Comparison of ENCODE assay signal across 9 cellular contexts in genomic region chr12:1531160-1531653, GRCh38.
DNase-seq lines count a peak whose midpoint lies in the region; TF ChIP-seq lines count a peak whose summit lies in the region.
"Had no signal": no experiment of that assay in that cellular context is flagged by ENCODE, and none has a peak within 500 bp of the region (broad histone marks: within the 10 kb centered on the region; RNA-seq: fewer than 3 reads in every experiment).

No MANE protein-coding gene starts in this region.

- no peaks in the 10 kb centered on the region for H3K36me3 Mint-ChIP-seq in activated T-helper 2 cell treated with anti-CD3 and anti-CD28 coated beads, Interferon-gamma antibody, Interleukin-2, Interleukin-4, amounts not matched to agents 10 μg/mL and 5 μg/mL and 100 μg/mL, durations not matched to agents 14 hours and 24 hours and 36 hours (ENCODE audit: low read depth)

- peak overlapping the region in 3 of 5 donors; percentile 8 to 60 (median 44) for H3K27ac ChIP-seq in stomach
- H3K27ac ChIP-seq: 22Rv1 had no signal

- intact Hi-C loops in activated T-helper 2 cell treated with anti-CD3 and anti-CD28 coated beads, Interferon-gamma antibody, Interleukin-2, Interleukin-4, amounts not matched to agents 10 μg/mL and 5 μg/mL and 100 μg/mL, durations not matched to agents 14 hours and 24 hours and 36 hours (cut with micrococcal nuclease) = loop anchor here (5.0 kb wide), 2 partner anchors 61 to 414 kb away; partner anchors contain the start of gene FBXL14
- intact Hi-C loops in stomach (cut with DNase I; ENCODE audit: low total_unique reads) = no loop called here

- no peak for TF ChIP-seq EP300 in stomach (IDR thresholded peaks at IDR 0.05)

- H3K4me1 Mint-ChIP-seq in activated T-helper 2 cell treated with anti-CD3 and anti-CD28 coated beads, Interferon-gamma antibody, Interleukin-2, Interleukin-4, amounts not matched to agents 10 μg/mL and 5 μg/mL and 100 μg/mL, durations not matched to agents 14 hours and 24 hours and 36 hours (ENCODE audit: low read depth) = peaks cover 28% of the 10 kb centered on the region

- no peak overlapping the region for H3K27ac Mint-ChIP-seq in activated T-helper 2 cell treated with anti-CD3 and anti-CD28 coated beads, Interferon-gamma antibody, Interleukin-2, Interleukin-4, amounts not matched to agents 10 μg/mL and 5 μg/mL and 100 μg/mL, durations not matched to agents 14 hours and 24 hours and 36 hours

- H3K4me3 Mint-ChIP-seq in activated T-helper 2 cell treated with anti-CD3 and anti-CD28 coated beads, Interferon-gamma antibody, Interleukin-2, Interleukin-4, amounts not matched to agents 10 μg/mL and 5 μg/mL and 100 μg/mL, durations not matched to agents 14 hours and 24 hours and 36 hours (ENCODE audit: low read depth) = peak overlapping the region; percentile 48

- H3K4me1 ChIP-seq in stomach = peaks cover 13 to 37% (median 27%) of the 10 kb centered on the region in 4 donors

- no peaks in the 10 kb centered on the region for H3K9me3 Mint-ChIP-seq in activated T-helper 2 cell treated with anti-CD3 and anti-CD28 coated beads, Interferon-gamma antibody, Interleukin-2, Interleukin-4, amounts not matched to agents 10 μg/mL and 5 μg/mL and 100 μg/mL, durations not matched to agents 14 hours and 24 hours and 36 hours

- H3K36me3 ChIP-seq in stomach = no peaks in the 10 kb centered on the region

- peaks cover 0 to 93% (median 46%) of the 10 kb centered on the region in 3 donors for H3K27me3 ChIP-seq in stomach

- TF ChIP-seq POLR2A in stomach (IDR thresholded peaks at IDR 0.05) = no peak

- DNase-seq in DMS 273 (lab: John Stamatoyannopoulos, UW; ENCODE audit: unreplicated experiment) (peak; percentile 56), DMS 273 treated with DMSO at 0.1 percent for 48 hours (lab: John Stamatoyannopoulos, UW) (no peak), iPS-NIHi7 (ENCODE audit: extremely low spot score) (peak; percentile 48), stomach (no peak), HuH-7.5 (ENCODE audit: low spot score) (no peak), SW 1271 (lab: John Stamatoyannopoulos, UW) (no peak), T-helper 9 cell (no peak)
- no peak for DNase-seq in activated T-helper 2 cell treated with anti-CD3 and anti-CD28 coated beads, Interferon-gamma antibody, Interleukin-2, Interleukin-4, amounts not matched to agents 10 μg/mL and 5 μg/mL and 100 μg/mL, durations not matched to agents 14 hours and 24 hours and 36 hours (ENCODE audit: low spot score)

- 1 to 4% (median 2%) methylated on average over 7 to 56 of the region's 56 CpGs for whole genome bisulfite sequencing in stomach, 5 donors

- peaks cover 61% of the 10 kb centered on the region for H3K27me3 Mint-ChIP-seq in activated T-helper 2 cell treated with anti-CD3 and anti-CD28 coated beads, Interferon-gamma antibody, Interleukin-2, Interleukin-4, amounts not matched to agents 10 μg/mL and 5 μg/mL and 100 μg/mL, durations not matched to agents 14 hours and 24 hours and 36 hours (ENCODE audit: low read depth)

- H3K9me3 ChIP-seq in stomach = no peaks in the 10 kb centered on the region

- peak overlapping the region; percentile 52 to 71 (median 66) for H3K4me3 ChIP-seq in stomach

- TF ChIP-seq CTCF in stomach (IDR thresholded peaks at IDR 0.05) = no peak

Comparison
In these comparisons a context has a peak if more than half of its experiments do, and no peak if none do; other contexts are left out.
1. DNase-seq: peak in DMS 273 (single experiment) and iPS-NIHi7 (single experiment); none in DMS 273 treated with DMSO at 0.1 percent for 48 hours (single experiment), activated T-helper 2 cell treated with anti-CD3 and anti-CD28 coated beads, Interferon-gamma antibody, Interleukin-2, Interleukin-4, amounts not matched to agents 10 μg/mL and 5 μg/mL and 100 μg/mL, durations not matched to agents 14 hours and 24 hours and 36 hours (single experiment), stomach (single experiment), HuH-7.5 (single experiment), SW 1271 (0 of 2) and T-helper 9 cell (single experiment).